In the genomic region with DNA sequence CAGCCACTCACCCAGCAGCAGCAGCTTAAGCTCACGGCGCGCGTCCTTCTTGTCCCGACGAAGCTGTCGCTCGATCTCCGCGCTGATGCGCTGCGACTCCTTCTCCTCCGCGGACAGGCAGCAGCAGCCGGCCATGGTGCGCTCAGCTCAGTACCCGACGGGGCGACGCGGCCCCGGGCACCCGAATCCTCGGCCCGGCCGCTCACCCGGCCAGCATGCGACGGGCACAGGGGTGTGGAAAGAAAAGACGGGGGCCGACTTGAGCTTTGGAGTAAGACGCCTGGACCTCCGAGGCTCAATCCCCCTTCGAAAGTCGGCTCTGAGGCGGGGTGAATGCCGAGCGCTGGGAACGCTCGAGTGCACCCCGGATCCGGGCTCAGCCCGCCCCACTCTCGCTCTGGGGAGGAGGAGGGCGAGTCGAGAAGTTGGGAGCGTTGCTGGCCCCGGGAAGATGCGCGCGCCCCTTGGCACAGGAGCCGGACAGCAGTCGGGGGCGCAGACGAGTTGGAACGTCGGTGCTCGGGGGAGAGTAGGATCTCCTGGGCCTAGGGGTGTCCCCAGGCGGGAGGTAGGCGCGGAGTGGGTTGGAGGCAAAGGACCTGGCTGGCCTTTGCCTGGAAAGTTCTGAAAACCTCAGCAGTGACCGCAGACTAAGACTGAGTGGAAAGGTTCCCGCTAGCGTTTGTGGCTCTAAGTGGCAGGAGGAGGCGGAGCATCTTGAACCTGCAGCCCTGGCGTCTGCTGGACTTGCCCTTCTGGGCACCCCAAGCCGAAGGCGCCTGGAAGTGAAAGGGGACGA, we compare ENCODE assay signal across 8 cellular contexts. TPM values are rescaled to one million over a fixed set of nuclear protein-coding genes. Genes with fewer than 3 reads are reported as not detected.
DNase-seq lines count a peak whose midpoint lies in the region; ATAC-seq and TF ChIP-seq lines count a peak whose summit lies in the region.

A gene (minus strand): TSS at position 664 of the 799 bp plus-strand sequence. CDS start 529 bp downstream, at position 135.

- in situ Hi-C loops in astrocyte of the spinal cord (cut with HindIII; ENCODE audit: low sequenced_read_pairs): no loop called here

- ATAC-seq in stimulated activated naive CD8-positive, alpha-beta T cell treated with anti-CD3 and anti-CD28 coated beads, Interleukin-15, Interleukin-2, amounts not matched to agents 100 U/mL and 50 U/mL, for 24 hours: no peak
- ATAC-seq in HG02970 (IDR thresholded peaks at IDR 0.05; ENCODE audit: low FRiP score, unreplicated experiment): no peak

- no peak for TF ChIP-seq CTCF in astrocyte of the spinal cord (IDR thresholded peaks at IDR 0.05; ENCODE audit: low read depth, low read length)

- peak within 1 kb of the TSS; percentile 45 for H3K4me3 ChIP-seq in astrocyte of the spinal cord (ENCODE audit: low read depth, low read length)

- DNase-seq in NCI-H82 (lab: John Stamatoyannopoulos, UW) (peak; percentile 58), NCI-H82 treated with DMSO at 0.1 percent for 48 hours (lab: John Stamatoyannopoulos, UW; ENCODE audit: unreplicated experiment) (no peak), astrocyte of the spinal cord (ENCODE audit: low read depth, low spot score) (peak; percentile 27), islet precursor cell (peak; percentile 71), occipital lobe (lab: John Stamatoyannopoulos, UW) (no peak), SW480 (ENCODE audit: low spot score) (no peak)
- peak; percentile 8 for DNase-seq in stimulated activated naive CD8-positive, alpha-beta T cell treated with anti-CD3 and anti-CD28 coated beads, Interleukin-15, Interleukin-2, amounts not matched to agents 100 U/mL and 50 U/mL, for 24 hours

RNA-seq across cellular contexts. Expression of the gene that starts here (rescaled TPM):
- 0.31 TPM for total RNA-seq in occipital lobe

Comparison
In these comparisons a context has a peak if more than half of its experiments do, and no peak if none do; other contexts are left out.
1. DNase-seq: peak in NCI-H82 (single experiment), astrocyte of the spinal cord (single experiment), islet precursor cell (single experiment) and stimulated activated naive CD8-positive, alpha-beta T cell treated with anti-CD3 and anti-CD28 coated beads, Interleukin-15, Interleukin-2, amounts not matched to agents 100 U/mL and 50 U/mL, for 24 hours (single experiment); none in NCI-H82 treated with DMSO at 0.1 percent for 48 hours (single experiment), occipital lobe (single experiment) and SW480 (single experiment).